Comparison of ENCODE assay signal across 17 cellular contexts in genomic region chr15:98667521-98668179, GRCh38. TPM values are rescaled to one million over a fixed set of nuclear protein-coding genes. Genes with fewer than 3 reads are reported as not detected.
DNase-seq lines count a peak whose midpoint lies in the region; ATAC-seq, FAIRE-seq and TF ChIP-seq lines count a peak whose summit lies in the region.
"Had no signal": no experiment of that assay in that cellular context is flagged by ENCODE, and none has a peak within 500 bp of the region (broad histone marks: within the 10 kb centered on the region; RNA-seq: fewer than 3 reads in every experiment).

No MANE protein-coding gene starts in this region.

- no peak for DNase-seq in HepG2 (ENCODE audit: low spot score)
- no peak for DNase-seq in right lobe of liver
- peak; percentile 49 for DNase-seq in ecto neural progenitor cell (ENCODE audit: low spot score)
- DNase-seq in islet precursor cell, result peak; percentile 95
- no peak for DNase-seq in tibial artery
- no peak for DNase-seq in NCI-H82 (lab: John Stamatoyannopoulos, UW)
- DNase-seq: activated naive CD4-positive, alpha-beta T cell treated with Interleukin-2 at 50 U/mL for 16 hours; caudate nucleus; CD8-positive, alpha-beta T cell; kidney glomerular epithelial cell; MG63; NCI-H2081; T-helper 17 cell had no signal

- H3K79me2 ChIP-seq in HepG2 (ENCODE audit: insufficient read depth, low read length), result peaks cover 83% of the 10 kb centered on the region

- no TSS peak for BruUV-seq in HepG2 (replicated peaks; lab: Mats Ljungman, UMichigan)

- TF ChIP-seq RAD21 in HepG2 (CRISPR knock-in tag; IDR thresholded peaks at IDR 0.05), result no peak

- TF ChIP-seq POLR2A in HepG2 (IDR thresholded peaks at IDR 0.05; ENCODE audit: insufficient read depth in 1 of 2, low read depth in 2 of 2, low read length in 2 of 2), result no peak
- no peak for TF ChIP-seq POLR2A in right lobe of liver (IDR thresholded peaks at IDR 0.05)

- no peak for TF ChIP-seq CTCF in HepG2 (CRISPR knock-in tag; IDR thresholded peaks at IDR 0.05)
- TF ChIP-seq CTCF in right lobe of liver (IDR thresholded peaks at IDR 0.05), result no peak
- no peak for TF ChIP-seq CTCF in tibial artery (IDR thresholded peaks at IDR 0.05)

- H2AFZ ChIP-seq in HepG2 (ENCODE audit: low read length), result no peak overlapping the region

- intact Hi-C loops in HepG2 (cut with micrococcal nuclease; ENCODE audit: unreplicated experiment) (no loop called here), right lobe of liver (cut with DNase I) (loop anchor here (10.0 kb wide), 3 partner anchors 143 to 233 kb away; no protein-coding TSS in a partner anchor), tibial artery (cut with DNase I; ENCODE audit: low total_unique reads) (loop anchor here (10.0 kb wide), 1 partner anchor 107 kb away; no protein-coding TSS in a partner anchor)

- no peak overlapping the region for H3K4me2 ChIP-seq in HepG2 (ENCODE audit: low read depth, low read length)

- CTCF ChIA-PET in HepG2 (lab: Yijun Ruan, JAX; ENCODE audit: low intra/inter-chr PET ratio, low total read pairs), result no interaction called here

- ATAC-seq in HepG2 (no peak), right lobe of liver (no peak), GM21529 (IDR thresholded peaks at IDR 0.05; ENCODE audit: unreplicated experiment) (no peak), GM21423 (IDR thresholded peaks at IDR 0.05; ENCODE audit: unreplicated experiment) (no peak)
- ATAC-seq: activated CD4-positive, CD25-positive, alpha-beta regulatory T cell treated with anti-CD3 and anti-CD28 coated beads, Interleukin-2, amount 50 U/mL, for 24 hours; CD8-positive, alpha-beta T cell; T-helper 17 cell had no signal

- POLR2A ChIA-PET in HepG2 (lab: Yijun Ruan, JAX), result no interaction called here

- H3K9me3 ChIP-seq in HepG2 (ENCODE audit: low read length) (no peaks in the 10 kb centered on the region), right lobe of liver (no peaks in the 10 kb centered on the region), tibial artery (no peaks in the 10 kb centered on the region)
- H3K9me3 ChIP-seq: MG63 had no signal

- no peak for TF ChIP-seq EP300 in HepG2 (IDR thresholded peaks at IDR 0.05; ENCODE audit: low read depth in 2 of 2, low read length in 2 of 2)
- TF ChIP-seq EP300 in HepG2 (CRISPR knock-in tag; IDR thresholded peaks at IDR 0.05; ENCODE audit: borderline replicate concordance), result no peak

- peaks cover 17% of the 10 kb centered on the region for H4K20me1 ChIP-seq in HepG2 (ENCODE audit: insufficient read depth, low read length)

- H3K4me3 ChIP-seq in HepG2 (replicated peaks in 1 of 3; ENCODE audit: insufficient read depth in 1 of 3, low read depth in 2 of 3, low read length in 3 of 3) (no peak overlapping the region; a peak in 1 of 6 replicates), right lobe of liver (no peak overlapping the region), tibial artery (no peak overlapping the region)
- H3K4me3 ChIP-seq: MG63 had no signal

- H3K9ac ChIP-seq in HepG2 (ENCODE audit: insufficient read depth, low read depth, low read length), result no peak overlapping the region

- H3K36me3 ChIP-seq in HepG2 (replicated peaks in 1 of 2; ENCODE audit: control insufficient read depth in 1 of 2, insufficient read depth in 2 of 2, low read length in 2 of 2), result no peaks in the 10 kb centered on the region
- no peaks in the 10 kb centered on the region for H3K36me3 ChIP-seq in right lobe of liver
- no peaks in the 10 kb centered on the region for H3K36me3 ChIP-seq in tibial artery

- H3K27me3 ChIP-seq in HepG2 (ENCODE audit: control insufficient read depth in 1 of 2, insufficient read depth in 2 of 2, low read length in 2 of 2), result no peaks in the 10 kb centered on the region
- H3K27me3 ChIP-seq in right lobe of liver, result no peaks in the 10 kb centered on the region
- H3K27me3 ChIP-seq in tibial artery, result no peaks in the 10 kb centered on the region
- H3K27me3 ChIP-seq: MG63 had no signal

- in situ Hi-C loops in HepG2 (cut with HindIII; ENCODE audit: extremely low pct_ligation_motif_present, low pct_unique_long_range_greater_than_20kb), result no loop called here

- H3K4me1 ChIP-seq in HepG2 (ENCODE audit: insufficient read depth, low read length) (peaks cover 100% of the 10 kb centered on the region), right lobe of liver (peaks cover 0 to 9% (median 0%) of the 10 kb centered on the region in 4 donors), tibial artery (peaks cover 5 to 98% (median 71%) of the 10 kb centered on the region in 4 donors)

- no peak for FAIRE-seq in HepG2 (lab: Jason Lieb, UNC)
- FAIRE-seq: endometrium had no signal

- H3K27ac ChIP-seq in HepG2 (ENCODE audit: extremely low read length, insufficient read depth, low read length), result no peak overlapping the region
- H3K27ac ChIP-seq in right lobe of liver, result no peak overlapping the region
- peak overlapping the region; percentile 61 to 62 for H3K27ac ChIP-seq in tibial artery

- WGBS in HepG2 (ENCODE audit: low lambda C conversion rate), result 91% methylated on average over 11 of the region's 13 CpGs
- WGBS in right lobe of liver (ENCODE audit: insufficient coverage, low coverage, low lambda C conversion rate, missing lambda C conversion rate), result 73% methylated on average over 8 of the region's 13 CpGs

TF ChIP-seq in HepG2, 621 proteins besides CTCF, POLR2A, EP300 and RAD21 (continues in another document):
- TF ChIP-seq ZNF451 (CRISPR knock-in tag; IDR thresholded peaks at IDR 0.05) (no peak), ZNF367 (CRISPR knock-in tag; IDR thresholded peaks at IDR 0.05; ENCODE audit: borderline replicate concordance) (no peak), ISX (CRISPR knock-in tag; conservative IDR thresholded peaks at IDR 0.05) (no peak), DZIP1 (CRISPR knock-in tag; IDR thresholded peaks at IDR 0.05) (no peak), SETDB1 (CRISPR knock-in tag; IDR thresholded peaks at IDR 0.05; ENCODE audit: borderline replicate concordance) (no peak)

RNA-seq across cellular contexts. Expression of gene IGF1R, which starts 19.3 kb away (rescaled TPM):
- total RNA-seq in HepG2 (2016; rRNA removed; fragmentation: Illumina TruSeq; extraction: Trizol), result 12.0 and 15.9 TPM in 2 replicates
- total RNA-seq in HepG2 (2016; cell fraction: cytosol; rRNA removed; fragmentation: Illumina TruSeq; extraction: Trizol; ENCODE audit: low read depth), result 22.3 and 26.4 TPM in 2 replicates
- 12.4 and 15.9 TPM in 2 replicates for total RNA-seq in HepG2 (2016; cell fraction: insoluble cytoplasmic fraction; rRNA removed; fragmentation: Illumina TruSeq; extraction: Trizol)
- 9.1 and 9.4 TPM in 2 replicates for total RNA-seq in HepG2 (2016; cell fraction: membrane; rRNA removed; fragmentation: Illumina TruSeq; extraction: Trizol)
- total RNA-seq in HepG2 (2016; cell fraction: nucleus; rRNA removed; fragmentation: Illumina TruSeq; extraction: Trizol), result 30.4 and 44.0 TPM in 2 replicates
- 18.4 and 22.8 TPM in 2 replicates for polyA plus RNA-seq in HepG2 (2011; rRNA removed)
- 18.9 and 21.0 TPM in 2 replicates for polyA plus RNA-seq in HepG2 (2011; cell fraction: cytosol; rRNA removed)
- polyA plus RNA-seq in HepG2 (2011; cell fraction: nucleus; rRNA removed), result 132 and 162 TPM in 2 replicates
- polyA plus RNA-seq in HepG2 (2012), result 24.6 and 26.4 TPM in 2 replicates
- 0.51 and 0.54 TPM in 2 replicates for polyA plus RNA-seq in HepG2 (2016; cell fraction: cytosol; fragmentation: Illumina TruSeq; extraction: Trizol; ENCODE audit: low read depth)
- polyA plus RNA-seq in HepG2 (2016; cell fraction: insoluble cytoplasmic fraction; fragmentation: Illumina TruSeq; extraction: Trizol; ENCODE audit: low read depth), result 5.1 and 6.9 TPM in 2 replicates
- 1.3 and 1.5 TPM in 2 replicates for polyA plus RNA-seq in HepG2 (2016; cell fraction: membrane; fragmentation: Illumina TruSeq; extraction: Trizol; ENCODE audit: low read depth)
- polyA plus RNA-seq in HepG2 (2016; cell fraction: nucleus; fragmentation: Illumina TruSeq; extraction: Trizol; ENCODE audit: insufficient read depth, low read depth), result 18.9 and 21.8 TPM in 2 replicates
- 153 and 191 TPM in 2 replicates for polyA minus RNA-seq in HepG2 (2011; rRNA and poly(A)+ RNA removed; ENCODE audit: low replicate concordance)
- 117 and 121 TPM in 2 replicates for polyA minus RNA-seq in HepG2 (2011; cell fraction: cytosol; rRNA and poly(A)+ RNA removed)
- 127 TPM in 2 replicates for polyA minus RNA-seq in HepG2 (2011; cell fraction: nucleus; rRNA and poly(A)+ RNA removed)
- 1 to 10 TPM; 2.5 to 5.3 (median 3.8) TPM for total RNA-seq in right lobe of liver

Comparison
In these comparisons a context has a peak if more than half of its experiments do, and no peak if none do; other contexts are left out.
1. DNase-seq: peak in ecto neural progenitor cell (single experiment) and islet precursor cell (single experiment); none in HepG2 (single experiment), right lobe of liver (0 of 3), tibial artery (0 of 2) and NCI-H82 (single experiment).
2. H3K27ac ChIP-seq: peak in tibial artery (2 of 2); none in HepG2 (single experiment) and right lobe of liver (0 of 3).